In genomic region chr21:32965281-32965680, GRCh38 we compare ENCODE assay signal across 34 cellular contexts.
"Had no signal": no experiment of that assay in that cellular context is flagged by ENCODE, and none has a peak within 500 bp of the region (broad histone marks: within the 10 kb centered on the region; RNA-seq: fewer than 3 reads in every experiment).

No MANE protein-coding gene starts in this region.

- DNase-seq: activated B cell treated with CpG ODN at 0.5 μM for 24 hours; activated CD4-positive, alpha-beta memory T cell treated with anti-CD3 and anti-CD28 coated beads for 36 hours; activated CD4-positive, alpha-beta T cell treated with anti-CD3 and anti-CD28 coated beads for 4 hours; activated CD4-positive, alpha-beta T cell treated with anti-CD3 and anti-CD28 coated beads, Interleukin-2, amount 50 U/mL, for 1 hour; activated CD4-positive, CD25-positive, alpha-beta regulatory T cell treated with anti-CD3 and anti-CD28 coated beads, Interleukin-2, amount 50 U/mL, for 72 hours; activated CD8-positive, alpha-beta memory T cell treated with anti-CD3 and anti-CD28 coated beads, Interleukin-2, amount 50 U/mL, for 4 hours; activated gamma-delta T cell treated with Interleukin-2 at 50 U/mL for 16 hours; activated naive CD4-positive, alpha-beta T cell treated with anti-CD3 and anti-CD28 coated beads for 36 hours; activated T-cell treated with anti-CD3 and anti-CD28 coated beads for 4 hours; activated T-cell treated with anti-CD3 and anti-CD28 coated beads, Interleukin-2, amount 50 U/mL, for 4 hours; adrenal gland; body of pancreas; caudate nucleus; cerebellar nuclear complex; NCI-H1092 treated with DMSO at 0.1 percent for 48 hours; NCI-H1417; NCI-H187 treated with DMSO at 0.1 percent for 48 hours; NCI-H2081; NCI-H2171 treated with DMSO at 0.1 percent for 48 hours; NCI-H226; NCI-H446 treated with DMSO at 0.1 percent for 48 hours; NCI-H524; NCI-H69; NK-92 treated with Interleukin-12 subunit alpha and Interleukin-12 subunit beta, amount 100 ng/mL, for 24 hours; PC-3; Peyer's patch; RPMI8226; SHP77 treated with DMSO at 0.1 percent for 48 hours; SK-N-SH had no signal

- H3K9me3 ChIP-seq: adrenal gland, body of pancreas, Peyer's patch, SJSA1, SK-N-SH had no signal

- H3K4me3 ChIP-seq: adrenal gland, body of pancreas, Peyer's patch, SJSA1 had no signal

- H3K4me1 ChIP-seq: adrenal gland, body of pancreas, Peyer's patch, SJSA1 had no signal

- H3K27ac ChIP-seq: adrenal gland, body of pancreas, Peyer's patch, SJSA1 had no signal

- H3K9ac ChIP-seq: SK-N-SH had no signal

- H3K27me3 ChIP-seq: body of pancreas, Peyer's patch had no signal

- H3K36me3 ChIP-seq: adrenal gland, Peyer's patch, SJSA1 had no signal

- FAIRE-seq: astrocyte, bronchial epithelial cell, TTC549 had no signal

- ATAC-seq: activated naive CD4-positive, alpha-beta T cell treated with anti-CD3 and anti-CD28 coated beads, Interleukin-2, amount 50 U/mL, for 72 hours; activated T-cell treated with anti-CD3 and anti-CD28 coated beads, Interleukin-2, amount 50 U/mL, for 4 hours; body of pancreas; PC-3 had no signal
